In the genomic region with DNA sequence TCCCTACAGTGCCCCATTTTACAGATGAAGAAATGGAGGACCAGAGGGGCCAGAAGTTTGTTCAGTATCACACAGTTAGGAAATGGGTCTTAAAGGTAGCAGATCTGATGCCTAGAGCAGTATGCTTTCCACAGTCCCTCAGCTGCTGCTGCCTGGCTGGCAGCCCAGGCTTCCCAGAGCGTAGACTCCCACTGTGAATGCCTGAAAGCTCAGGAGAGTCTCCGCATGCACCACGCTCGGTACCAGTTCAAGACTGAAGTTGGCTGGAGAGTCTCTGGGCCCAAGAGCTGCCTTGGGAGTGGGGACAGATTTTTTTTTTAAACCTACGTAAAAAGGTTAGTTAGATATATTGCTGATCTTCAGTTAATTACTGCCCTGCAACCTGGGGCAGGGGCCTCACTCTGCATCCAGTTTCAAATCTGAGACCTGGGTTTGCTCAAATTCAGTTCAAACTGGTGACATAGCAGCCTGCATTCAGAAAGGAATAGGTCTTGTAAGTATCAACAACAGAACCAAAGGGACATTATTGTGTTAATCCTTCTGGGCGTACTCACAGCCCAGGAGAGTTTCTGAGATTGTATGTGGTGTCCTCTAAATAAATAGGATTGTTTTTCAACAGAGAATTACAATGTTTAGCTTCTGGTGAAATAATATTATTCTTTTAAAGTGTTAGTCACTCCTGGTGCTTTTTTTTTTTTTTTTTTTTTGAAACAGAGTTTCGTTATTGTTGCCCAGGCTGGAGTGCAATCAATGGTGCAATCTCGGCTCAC, we compare ENCODE assay signal across 1 cellular context.
TF ChIP-seq lines count a peak whose summit lies in the region.

No MANE protein-coding gene starts in this region.

TF ChIP-seq in HepG2, 621 proteins besides CTCF, POLR2A, EP300 and RAD21:
- TF ChIP-seq ZNF629 (CRISPR knock-in tag; conservative IDR thresholded peaks at IDR 0.05), result peak; percentile 35; the same call in 1 of the 2 replicates
- TF ChIP-seq, protein P1, sequence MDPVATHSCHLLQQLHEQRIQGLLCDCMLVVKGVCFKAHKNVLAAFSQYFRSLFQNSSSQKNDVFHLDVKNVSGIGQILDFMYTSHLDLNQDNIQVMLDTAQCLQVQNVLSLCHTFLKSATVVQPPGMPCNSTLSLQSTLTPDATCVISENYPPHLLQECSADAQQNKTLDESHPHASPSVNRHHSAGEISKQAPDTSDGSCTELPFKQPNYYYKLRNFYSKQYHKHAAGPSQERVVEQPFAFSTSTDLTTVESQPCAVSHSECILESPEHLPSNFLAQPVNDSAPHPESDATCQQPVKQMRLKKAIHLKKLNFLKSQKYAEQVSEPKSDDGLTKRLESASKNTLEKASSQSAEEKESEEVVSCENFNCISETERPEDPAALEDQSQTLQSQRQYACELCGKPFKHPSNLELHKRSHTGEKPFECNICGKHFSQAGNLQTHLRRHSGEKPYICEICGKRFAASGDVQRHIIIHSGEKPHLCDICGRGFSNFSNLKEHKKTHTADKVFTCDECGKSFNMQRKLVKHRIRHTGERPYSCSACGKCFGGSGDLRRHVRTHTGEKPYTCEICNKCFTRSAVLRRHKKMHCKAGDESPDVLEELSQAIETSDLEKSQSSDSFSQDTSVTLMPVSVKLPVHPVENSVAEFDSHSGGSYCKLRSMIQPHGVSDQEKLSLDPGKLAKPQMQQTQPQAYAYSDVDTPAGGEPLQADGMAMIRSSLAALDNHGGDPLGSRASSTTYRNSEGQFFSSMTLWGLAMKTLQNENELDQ (CRISPR knock-in tag; IDR thresholded peaks at IDR 0.05; ENCODE audit: borderline replicate concordance), result no peak
